Comparison of ENCODE assay signal across 1 cellular context in the genomic region with DNA sequence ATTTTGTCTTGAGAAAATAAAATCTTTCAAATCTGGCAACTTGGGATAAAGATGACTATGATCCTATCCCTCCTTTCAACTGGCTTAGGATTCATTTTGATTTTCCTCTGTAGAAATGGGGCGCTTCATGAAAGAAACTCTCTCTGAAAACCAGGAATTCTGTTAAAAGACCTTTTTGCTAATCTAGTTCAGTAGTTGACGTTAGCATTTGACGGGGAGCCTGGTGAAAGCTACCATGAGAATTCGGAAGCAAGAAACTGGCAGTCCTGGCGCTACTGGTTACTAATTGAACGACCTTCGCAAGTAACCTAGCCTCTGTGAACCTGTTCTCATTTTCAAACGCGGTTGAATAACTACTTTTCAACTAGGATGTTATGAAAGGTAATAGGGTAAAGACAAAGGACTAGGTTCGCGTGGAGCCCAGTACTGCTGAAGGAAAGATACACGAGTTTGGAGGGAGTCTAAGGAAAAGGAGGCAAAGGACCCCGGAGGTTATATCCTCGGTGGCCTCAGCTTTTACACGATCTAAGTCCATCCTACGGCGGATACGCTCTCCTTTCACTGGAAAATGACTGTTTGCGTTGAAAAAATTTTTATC.
TF ChIP-seq lines count a peak whose summit lies in the region.

No MANE protein-coding gene starts in this region.

TF ChIP-seq in H1, 55 proteins besides CTCF, POLR2A, EP300 and RAD21:
- TF ChIP-seq EGR1 (IDR thresholded peaks at IDR 0.05; ENCODE audit: borderline replicate concordance, low read depth, low read length) = no peak
- no peak for TF ChIP-seq GTF2F1 (IDR thresholded peaks at IDR 0.05; ENCODE audit: borderline replicate concordance, low read depth, low read length)
- TF ChIP-seq RFX5 (IDR thresholded peaks at IDR 0.05; ENCODE audit: borderline replicate concordance, low read depth, low read length) = no peak
- TF ChIP-seq NANOG (IDR thresholded peaks at IDR 0.05; ENCODE audit: insufficient read depth, low read depth, low read length, poor library complexity, severe bottlenecking) = no peak
- no peak for TF ChIP-seq HDAC2 (IDR thresholded peaks at IDR 0.05; ENCODE audit: borderline replicate concordance in 1 of 2, low read depth in 2 of 2, low read length in 2 of 2)
- no peak for TF ChIP-seq GABPA (IDR thresholded peaks at IDR 0.05; ENCODE audit: borderline replicate concordance, insufficient read depth, low read length)
- no peak for TF ChIP-seq SUZ12 (IDR thresholded peaks at IDR 0.05; ENCODE audit: low read length)
- TF ChIP-seq RXRA (IDR thresholded peaks at IDR 0.05; ENCODE audit: insufficient read depth, low read depth, low read length) = no peak
- TF ChIP-seq EZH2 (IDR thresholded peaks at IDR 0.05; ENCODE audit: low read depth, low read length, severe bottlenecking) = no peak
